ENCODE assay signal across 1 cellular context in genomic region chr1:204411451-204412245, GRCh38.
TF ChIP-seq lines count a peak whose summit lies in the region.

Gene PPP1R15B (minus strand): TSS chr1:204411817. CDS start chr1:204411411, 406 bp downstream.

TF ChIP-seq in SK-N-SH, 30 proteins besides CTCF, POLR2A, EP300 and RAD21 (continued from another document):
- TF ChIP-seq IRF3 (IDR thresholded peaks at IDR 0.05; ENCODE audit: low read depth, low read length) (no peak), ZBTB33 (IDR thresholded peaks at IDR 0.05; ENCODE audit: borderline replicate concordance, low read depth) (no peak), PBX3 (IDR thresholded peaks at IDR 0.05) (no peak), TEAD4 (IDR thresholded peaks at IDR 0.05; ENCODE audit: borderline replicate concordance, insufficient read depth) (no peak), FOSL2 (IDR thresholded peaks at IDR 0.05; ENCODE audit: borderline replicate concordance, low read depth) (no peak)
